Comparison of ENCODE assay signal across 1 cellular context in the genomic region with DNA sequence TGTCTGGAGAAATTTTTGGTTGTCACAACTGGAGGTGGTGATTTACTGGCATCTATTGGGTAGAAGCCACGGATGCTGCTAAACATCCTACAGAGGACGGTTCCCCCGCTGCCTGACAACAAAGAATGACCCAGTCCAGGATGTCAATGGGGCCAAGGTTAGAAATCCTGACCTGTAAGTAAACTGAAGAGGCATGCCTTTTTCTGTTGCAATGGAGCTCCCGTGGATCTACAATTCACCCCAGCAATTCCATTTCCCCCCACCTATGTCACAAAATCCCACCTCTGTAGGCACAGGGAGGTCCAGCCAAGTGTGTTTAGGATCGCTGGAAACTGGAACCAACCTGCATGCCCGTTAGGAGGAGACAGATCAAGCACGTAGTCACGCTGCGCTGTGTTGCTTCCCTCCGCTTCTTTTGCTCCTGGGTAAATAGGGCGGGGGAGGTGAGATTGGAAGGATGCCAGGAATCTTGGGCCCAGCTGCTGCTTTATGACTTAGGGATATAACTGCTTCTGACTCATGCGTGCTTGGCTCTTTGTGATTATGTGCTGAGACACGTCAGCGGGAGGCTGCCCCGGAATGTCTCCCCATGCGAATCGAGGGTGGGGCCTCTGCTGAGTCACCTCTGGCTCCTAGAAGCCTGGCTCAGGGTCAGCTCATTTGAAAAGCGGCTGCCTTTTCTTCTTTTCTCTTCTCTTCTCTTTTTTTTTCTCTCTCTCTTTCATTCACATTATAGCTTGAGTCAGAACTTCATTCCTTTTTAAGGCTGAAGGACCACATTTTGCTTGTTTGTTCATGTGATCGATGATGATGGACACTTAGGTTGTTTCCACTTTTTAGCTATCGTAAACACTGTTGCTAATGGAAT.
TF ChIP-seq lines count a peak whose summit lies in the region.

No MANE protein-coding gene starts in this region.

TF ChIP-seq in K562, 482 proteins besides CTCF, POLR2A, EP300 and RAD21 (continued from another document and continues in another):
- TF ChIP-seq ZZZ3 (IDR thresholded peaks at IDR 0.05) (0 out of 2 replicates have a peak, but pooled peaks have one; percentile 27), ZBED1 (IDR thresholded peaks at IDR 0.05) (peak; percentile 35; the same call in 1 of the 2 replicates), TAF9B (IDR thresholded peaks at IDR 0.05; ENCODE audit: partially characterized antibody) (peak; percentile 100), NRF1 (conservative IDR thresholded peaks at IDR 0.05 in 1 of 2, IDR thresholded peaks at IDR 0.05 in 1 of 2) (peak; percentile 86 to 89), BRD9 (IDR thresholded peaks at IDR 0.05; ENCODE audit: low read depth, partially characterized antibody) (peak; percentile 61), PHF8 (IDR thresholded peaks at IDR 0.05; ENCODE audit: borderline replicate concordance, low read length) (peak; percentile 75; the same call in 1 of the 2 replicates), MTA1 (IDR thresholded peaks at IDR 0.05; ENCODE audit: borderline replicate concordance) (peak; percentile 84), ETV1 (tag; conservative IDR thresholded peaks at IDR 0.05; ENCODE audit: low read depth) (no peak), SAP30 (IDR thresholded peaks at IDR 0.05; ENCODE audit: borderline replicate concordance, insufficient read depth, low read depth, low read length, poor library complexity, severe bottlenecking) (peak; percentile 27), ZNF165 (CRISPR knock-in tag; IDR thresholded peaks at IDR 0.05; ENCODE audit: borderline replicate concordance) (no peak), ARID1B (IDR thresholded peaks at IDR 0.05) (peak; percentile 97), CXXC5 (CRISPR knock-in tag; IDR thresholded peaks at IDR 0.05) (peak; percentile 76), MYC (IDR thresholded peaks at IDR 0.05; ENCODE audit: low read depth, low read length) (peak; percentile 89), MYC (CRISPR knock-in tag; IDR thresholded peaks at IDR 0.05; ENCODE audit: borderline replicate concordance, low read depth) (no peak), CCAR2 (IDR thresholded peaks at IDR 0.05; ENCODE audit: low read depth, low read length) (no peak), FOXP1 (CRISPR knock-in tag; IDR thresholded peaks at IDR 0.05) (peak; percentile 92; the same call in 1 of the 2 replicates), ILK (tag; IDR thresholded peaks at IDR 0.05; ENCODE audit: borderline replicate concordance, low read depth) (no peak), ZNF76 (CRISPR knock-in tag; IDR thresholded peaks at IDR 0.05; ENCODE audit: borderline replicate concordance) (no peak), CC2D1A (IDR thresholded peaks at IDR 0.05) (0 out of 2 replicates have a peak, but pooled peaks have one; percentile 55), NR2C1 (IDR thresholded peaks at IDR 0.05) (peak; percentile 52; the same call in 1 of the 2 replicates), NR2C1 (tag; IDR thresholded peaks at IDR 0.05) (peak; percentile 57; the same call in 1 of the 2 replicates), ERF (CRISPR knock-in tag; IDR thresholded peaks at IDR 0.05) (peak; percentile 14; the same call in 1 of the 2 replicates), MAFF (IDR thresholded peaks at IDR 0.05; ENCODE audit: low read length) (peak; percentile 85), ZNF561 (CRISPR knock-in tag; conservative IDR thresholded peaks at IDR 0.05) (no peak), ZNF644 (tag; IDR thresholded peaks at IDR 0.05; ENCODE audit: low read depth) (no peak), ZNF695 (CRISPR knock-in tag; IDR thresholded peaks at IDR 0.05) (no peak), ZNF778 (CRISPR knock-in tag; IDR thresholded peaks at IDR 0.05) (no peak), ZFP36 (IDR thresholded peaks at IDR 0.05; ENCODE audit: low read depth, low read length, partially characterized antibody) (peak; percentile 81), ZNF766 (CRISPR knock-in tag; conservative IDR thresholded peaks at IDR 0.05) (peak; percentile 60), BRD4 (IDR thresholded peaks at IDR 0.05) (0 out of 2 replicates have a peak, but pooled peaks have one; percentile 6), HMG20A (CRISPR knock-in tag; conservative IDR thresholded peaks at IDR 0.05) (no peak), SNIP1 (IDR thresholded peaks at IDR 0.05; ENCODE audit: low read depth) (peak; percentile 42; the same call in 1 of the 2 replicates), NELFE (IDR thresholded peaks at IDR 0.05; ENCODE audit: insufficient read depth, insufficient read length) (no peak), ZNF431 (CRISPR knock-in tag; IDR thresholded peaks at IDR 0.05) (no peak)
- TF ChIP-seq, protein P1, sequence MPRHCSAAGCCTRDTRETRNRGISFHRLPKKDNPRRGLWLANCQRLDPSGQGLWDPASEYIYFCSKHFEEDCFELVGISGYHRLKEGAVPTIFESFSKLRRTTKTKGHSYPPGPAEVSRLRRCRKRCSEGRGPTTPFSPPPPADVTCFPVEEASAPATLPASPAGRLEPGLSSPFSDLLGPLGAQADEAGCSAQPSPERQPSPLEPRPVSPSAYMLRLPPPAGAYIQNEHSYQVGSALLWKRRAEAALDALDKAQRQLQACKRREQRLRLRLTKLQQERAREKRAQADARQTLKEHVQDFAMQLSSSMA (CRISPR knock-in tag; IDR thresholded peaks at IDR 0.05): no peak
- TF ChIP-seq, protein P2, sequence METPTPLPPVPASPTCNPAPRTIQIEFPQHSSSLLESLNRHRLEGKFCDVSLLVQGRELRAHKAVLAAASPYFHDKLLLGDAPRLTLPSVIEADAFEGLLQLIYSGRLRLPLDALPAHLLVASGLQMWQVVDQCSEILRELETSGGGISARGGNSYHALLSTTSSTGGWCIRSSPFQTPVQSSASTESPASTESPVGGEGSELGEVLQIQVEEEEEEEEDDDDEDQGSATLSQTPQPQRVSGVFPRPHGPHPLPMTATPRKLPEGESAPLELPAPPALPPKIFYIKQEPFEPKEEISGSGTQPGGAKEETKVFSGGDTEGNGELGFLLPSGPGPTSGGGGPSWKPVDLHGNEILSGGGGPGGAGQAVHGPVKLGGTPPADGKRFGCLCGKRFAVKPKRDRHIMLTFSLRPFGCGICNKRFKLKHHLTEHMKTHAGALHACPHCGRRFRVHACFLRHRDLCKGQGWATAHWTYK (CRISPR knock-in tag; IDR thresholded peaks at IDR 0.05): no peak
- TF ChIP-seq, protein P3, sequence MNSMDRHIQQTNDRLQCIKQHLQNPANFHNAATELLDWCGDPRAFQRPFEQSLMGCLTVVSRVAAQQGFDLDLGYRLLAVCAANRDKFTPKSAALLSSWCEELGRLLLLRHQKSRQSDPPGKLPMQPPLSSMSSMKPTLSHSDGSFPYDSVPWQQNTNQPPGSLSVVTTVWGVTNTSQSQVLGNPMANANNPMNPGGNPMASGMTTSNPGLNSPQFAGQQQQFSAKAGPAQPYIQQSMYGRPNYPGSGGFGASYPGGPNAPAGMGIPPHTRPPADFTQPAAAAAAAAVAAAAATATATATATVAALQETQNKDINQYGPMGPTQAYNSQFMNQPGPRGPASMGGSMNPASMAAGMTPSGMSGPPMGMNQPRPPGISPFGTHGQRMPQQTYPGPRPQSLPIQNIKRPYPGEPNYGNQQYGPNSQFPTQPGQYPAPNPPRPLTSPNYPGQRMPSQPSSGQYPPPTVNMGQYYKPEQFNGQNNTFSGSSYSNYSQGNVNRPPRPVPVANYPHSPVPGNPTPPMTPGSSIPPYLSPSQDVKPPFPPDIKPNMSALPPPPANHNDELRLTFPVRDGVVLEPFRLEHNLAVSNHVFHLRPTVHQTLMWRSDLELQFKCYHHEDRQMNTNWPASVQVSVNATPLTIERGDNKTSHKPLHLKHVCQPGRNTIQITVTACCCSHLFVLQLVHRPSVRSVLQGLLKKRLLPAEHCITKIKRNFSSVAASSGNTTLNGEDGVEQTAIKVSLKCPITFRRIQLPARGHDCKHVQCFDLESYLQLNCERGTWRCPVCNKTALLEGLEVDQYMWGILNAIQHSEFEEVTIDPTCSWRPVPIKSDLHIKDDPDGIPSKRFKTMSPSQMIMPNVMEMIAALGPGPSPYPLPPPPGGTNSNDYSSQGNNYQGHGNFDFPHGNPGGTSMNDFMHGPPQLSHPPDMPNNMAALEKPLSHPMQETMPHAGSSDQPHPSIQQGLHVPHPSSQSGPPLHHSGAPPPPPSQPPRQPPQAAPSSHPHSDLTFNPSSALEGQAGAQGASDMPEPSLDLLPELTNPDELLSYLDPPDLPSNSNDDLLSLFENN (IDR thresholded peaks at IDR 0.05; ENCODE audit: low read depth in 2 of 2, low read length in 2 of 2): peak in 1 of 2 experiments; percentile 83; a peak in 2 of 4 replicates
- TF ChIP-seq, protein P4, sequence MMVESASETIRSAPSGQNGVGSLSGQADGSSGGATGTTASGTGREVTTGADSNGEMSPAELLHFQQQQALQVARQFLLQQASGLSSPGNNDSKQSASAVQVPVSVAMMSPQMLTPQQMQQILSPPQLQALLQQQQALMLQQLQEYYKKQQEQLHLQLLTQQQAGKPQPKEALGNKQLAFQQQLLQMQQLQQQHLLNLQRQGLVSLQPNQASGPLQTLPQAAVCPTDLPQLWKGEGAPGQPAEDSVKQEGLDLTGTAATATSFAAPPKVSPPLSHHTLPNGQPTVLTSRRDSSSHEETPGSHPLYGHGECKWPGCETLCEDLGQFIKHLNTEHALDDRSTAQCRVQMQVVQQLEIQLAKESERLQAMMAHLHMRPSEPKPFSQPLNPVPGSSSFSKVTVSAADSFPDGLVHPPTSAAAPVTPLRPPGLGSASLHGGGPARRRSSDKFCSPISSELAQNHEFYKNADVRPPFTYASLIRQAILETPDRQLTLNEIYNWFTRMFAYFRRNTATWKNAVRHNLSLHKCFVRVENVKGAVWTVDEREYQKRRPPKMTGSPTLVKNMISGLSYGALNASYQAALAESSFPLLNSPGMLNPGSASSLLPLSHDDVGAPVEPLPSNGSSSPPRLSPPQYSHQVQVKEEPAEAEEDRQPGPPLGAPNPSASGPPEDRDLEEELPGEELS (CRISPR knock-in tag; IDR thresholded peaks at IDR 0.05; ENCODE audit: borderline replicate concordance): no peak
- TF ChIP-seq, protein P5, sequence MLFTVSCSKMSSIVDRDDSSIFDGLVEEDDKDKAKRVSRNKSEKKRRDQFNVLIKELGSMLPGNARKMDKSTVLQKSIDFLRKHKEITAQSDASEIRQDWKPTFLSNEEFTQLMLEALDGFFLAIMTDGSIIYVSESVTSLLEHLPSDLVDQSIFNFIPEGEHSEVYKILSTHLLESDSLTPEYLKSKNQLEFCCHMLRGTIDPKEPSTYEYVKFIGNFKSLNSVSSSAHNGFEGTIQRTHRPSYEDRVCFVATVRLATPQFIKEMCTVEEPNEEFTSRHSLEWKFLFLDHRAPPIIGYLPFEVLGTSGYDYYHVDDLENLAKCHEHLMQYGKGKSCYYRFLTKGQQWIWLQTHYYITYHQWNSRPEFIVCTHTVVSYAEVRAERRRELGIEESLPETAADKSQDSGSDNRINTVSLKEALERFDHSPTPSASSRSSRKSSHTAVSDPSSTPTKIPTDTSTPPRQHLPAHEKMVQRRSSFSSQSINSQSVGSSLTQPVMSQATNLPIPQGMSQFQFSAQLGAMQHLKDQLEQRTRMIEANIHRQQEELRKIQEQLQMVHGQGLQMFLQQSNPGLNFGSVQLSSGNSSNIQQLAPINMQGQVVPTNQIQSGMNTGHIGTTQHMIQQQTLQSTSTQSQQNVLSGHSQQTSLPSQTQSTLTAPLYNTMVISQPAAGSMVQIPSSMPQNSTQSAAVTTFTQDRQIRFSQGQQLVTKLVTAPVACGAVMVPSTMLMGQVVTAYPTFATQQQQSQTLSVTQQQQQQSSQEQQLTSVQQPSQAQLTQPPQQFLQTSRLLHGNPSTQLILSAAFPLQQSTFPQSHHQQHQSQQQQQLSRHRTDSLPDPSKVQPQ (CRISPR knock-in tag; IDR thresholded peaks at IDR 0.05; ENCODE audit: borderline replicate concordance): no peak
- TF ChIP-seq, protein P6, sequence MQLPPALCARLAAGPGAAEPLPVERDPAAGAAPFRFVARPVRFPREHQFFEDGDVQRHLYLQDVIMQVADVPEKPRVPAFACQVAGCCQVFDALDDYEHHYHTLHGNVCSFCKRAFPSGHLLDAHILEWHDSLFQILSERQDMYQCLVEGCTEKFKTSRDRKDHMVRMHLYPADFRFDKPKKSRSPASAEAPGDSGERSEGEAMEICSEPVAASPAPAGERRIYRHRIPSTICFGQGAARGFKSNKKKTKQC (CRISPR knock-in tag; IDR thresholded peaks at IDR 0.05): no peak
- TF ChIP-seq, protein P7, sequence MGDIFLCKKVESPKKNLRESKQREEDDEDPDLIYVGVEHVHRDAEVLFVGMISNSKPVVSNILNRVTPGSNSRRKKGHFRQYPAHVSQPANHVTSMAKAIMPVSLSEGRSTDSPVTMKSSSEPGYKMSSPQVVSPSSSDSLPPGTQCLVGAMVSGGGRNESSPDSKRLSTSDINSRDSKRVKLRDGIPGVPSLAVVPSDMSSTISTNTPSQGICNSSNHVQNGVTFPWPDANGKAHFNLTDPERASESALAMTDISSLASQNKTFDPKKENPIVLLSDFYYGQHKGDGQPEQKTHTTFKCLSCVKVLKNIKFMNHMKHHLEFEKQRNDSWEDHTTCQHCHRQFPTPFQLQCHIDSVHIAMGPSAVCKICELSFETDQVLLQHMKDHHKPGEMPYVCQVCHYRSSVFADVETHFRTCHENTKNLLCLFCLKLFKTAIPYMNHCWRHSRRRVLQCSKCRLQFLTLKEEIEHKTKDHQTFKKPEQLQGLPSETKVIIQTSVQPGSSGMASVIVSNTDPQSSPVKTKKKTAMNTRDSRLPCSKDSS (IDR thresholded peaks at IDR 0.05; ENCODE audit: low read depth, partially characterized antibody): no peak
- TF ChIP-seq, protein P8, sequence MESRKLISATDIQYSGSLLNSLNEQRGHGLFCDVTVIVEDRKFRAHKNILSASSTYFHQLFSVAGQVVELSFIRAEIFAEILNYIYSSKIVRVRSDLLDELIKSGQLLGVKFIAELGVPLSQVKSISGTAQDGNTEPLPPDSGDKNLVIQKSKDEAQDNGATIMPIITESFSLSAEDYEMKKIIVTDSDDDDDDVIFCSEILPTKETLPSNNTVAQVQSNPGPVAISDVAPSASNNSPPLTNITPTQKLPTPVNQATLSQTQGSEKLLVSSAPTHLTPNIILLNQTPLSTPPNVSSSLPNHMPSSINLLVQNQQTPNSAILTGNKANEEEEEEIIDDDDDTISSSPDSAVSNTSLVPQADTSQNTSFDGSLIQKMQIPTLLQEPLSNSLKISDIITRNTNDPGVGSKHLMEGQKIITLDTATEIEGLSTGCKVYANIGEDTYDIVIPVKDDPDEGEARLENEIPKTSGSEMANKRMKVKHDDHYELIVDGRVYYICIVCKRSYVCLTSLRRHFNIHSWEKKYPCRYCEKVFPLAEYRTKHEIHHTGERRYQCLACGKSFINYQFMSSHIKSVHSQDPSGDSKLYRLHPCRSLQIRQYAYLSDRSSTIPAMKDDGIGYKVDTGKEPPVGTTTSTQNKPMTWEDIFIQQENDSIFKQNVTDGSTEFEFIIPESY (CRISPR knock-in tag; IDR thresholded peaks at IDR 0.05): 0 out of 2 replicates have a peak, but pooled peaks have one; percentile 20
- TF ChIP-seq, protein P9, sequence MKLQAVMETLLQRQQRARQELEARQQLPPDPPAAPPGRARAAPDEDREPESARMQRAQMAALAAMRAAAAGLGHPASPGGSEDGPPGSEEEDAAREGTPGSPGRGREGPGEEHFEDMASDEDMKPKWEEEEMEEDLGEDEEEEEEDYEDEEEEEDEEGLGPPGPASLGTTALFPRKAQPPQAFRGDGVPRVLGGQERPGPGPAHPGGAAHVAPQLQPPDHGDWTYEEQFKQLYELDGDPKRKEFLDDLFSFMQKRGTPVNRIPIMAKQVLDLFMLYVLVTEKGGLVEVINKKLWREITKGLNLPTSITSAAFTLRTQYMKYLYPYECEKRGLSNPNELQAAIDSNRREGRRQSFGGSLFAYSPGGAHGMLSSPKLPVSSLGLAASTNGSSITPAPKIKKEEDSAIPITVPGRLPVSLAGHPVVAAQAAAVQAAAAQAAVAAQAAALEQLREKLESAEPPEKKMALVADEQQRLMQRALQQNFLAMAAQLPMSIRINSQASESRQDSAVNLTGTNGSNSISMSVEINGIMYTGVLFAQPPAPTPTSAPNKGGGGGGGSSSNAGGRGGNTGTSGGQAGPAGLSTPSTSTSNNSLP (IDR thresholded peaks at IDR 0.05; ENCODE audit: borderline replicate concordance, low read depth, low read length): peak; percentile 62; the same call in 1 of the 2 replicates
